ENCODE assay signal across 18 cellular contexts in genomic region chr1:12370241-12370980, GRCh38.
DNase-seq lines count a peak whose midpoint lies in the region; ATAC-seq, FAIRE-seq and TF ChIP-seq lines count a peak whose summit lies in the region.
"Had no signal": no experiment of that assay in that cellular context is flagged by ENCODE, and none has a peak within 500 bp of the region (broad histone marks: within the 10 kb centered on the region; RNA-seq: fewer than 3 reads in every experiment).

No MANE protein-coding gene starts in this region.

- DNase-seq in activated naive CD8-positive, alpha-beta T cell treated with anti-CD3 and anti-CD28 coated beads, Interleukin-2, amount 50 U/mL, for 24 hours = no peak
- DNase-seq in fibroblast of villous mesenchyme (ENCODE audit: low read depth) = peak; percentile 67
- DNase-seq in vagina (ENCODE audit: extremely low spot score in 2 of 2) = no peak
- DNase-seq in frontal cortex (ENCODE audit: low spot score in 2 of 2) = no peak
- no peak for DNase-seq in NCI-H2171 (lab: John Stamatoyannopoulos, UW)
- no peak for DNase-seq in dorsolateral prefrontal cortex
- DNase-seq: 8988T, GOT3, NCI-H1105, NCI-H1694, NCI-H226, NCI-H526, PC-3 had no signal

- no peaks in the 10 kb centered on the region for H3K4me1 ChIP-seq in vagina

- intact Hi-C loops in vagina (cut with DNase I) = no loop called here
- intact Hi-C loops in dorsolateral prefrontal cortex (cut with DNase I) = no loop called here

- H3K9me3 Mint-ChIP-seq in activated naive CD8-positive, alpha-beta T cell (ENCODE audit: low read depth) = no peaks in the 10 kb centered on the region
- no peaks in the 10 kb centered on the region for H3K9me3 Mint-ChIP-seq in activated naive CD8-positive, alpha-beta T cell treated with anti-CD3 and anti-CD28 coated beads, Interleukin-2, amount 50 U/mL, for 24 hours

- peaks cover 7% of the 10 kb centered on the region for H3K4me1 Mint-ChIP-seq in activated naive CD8-positive, alpha-beta T cell (ENCODE audit: low read depth)
- peaks cover 5% of the 10 kb centered on the region for H3K4me1 Mint-ChIP-seq in activated naive CD8-positive, alpha-beta T cell treated with anti-CD3 and anti-CD28 coated beads, Interleukin-2, amount 50 U/mL, for 24 hours

- no peak for TF ChIP-seq CTCF in VCaP (conservative IDR thresholded peaks at IDR 0.05)
- TF ChIP-seq CTCF in fibroblast of villous mesenchyme (IDR thresholded peaks at IDR 0.05; ENCODE audit: insufficient read depth, low read depth, low read length) = no peak
- no peak for TF ChIP-seq CTCF in vagina (IDR thresholded peaks at IDR 0.05)
- TF ChIP-seq CTCF in dorsolateral prefrontal cortex (IDR thresholded peaks at IDR 0.05 in 54 of 56, conservative IDR thresholded peaks at IDR 0.05 in 2 of 56; ENCODE audit: low read depth in 1 of 56, partially characterized antibody in 56 of 56) = no peak

- H3K27me3 ChIP-seq in vagina (no peaks in the 10 kb centered on the region), dorsolateral prefrontal cortex (no peaks in the 10 kb centered on the region)
- H3K27me3 ChIP-seq: BLaER1 treated with 17β-estradiol and CSF1 and Interleukin-3, amounts not matched to agents 10 nM and 100 nM had no signal

- no peak for TF ChIP-seq POLR2A in vagina (IDR thresholded peaks at IDR 0.05)

- H3K36me3 ChIP-seq in vagina = peaks cover 0 to 29% of the 10 kb centered on the region in 2 donors

- no peaks in the 10 kb centered on the region for H3K27me3 Mint-ChIP-seq in activated naive CD8-positive, alpha-beta T cell
- H3K27me3 Mint-ChIP-seq in activated naive CD8-positive, alpha-beta T cell treated with anti-CD3 and anti-CD28 coated beads, Interleukin-2, amount 50 U/mL, for 24 hours = no peaks in the 10 kb centered on the region

- H3K4me3 ChIP-seq in fibroblast of villous mesenchyme (ENCODE audit: low read depth, low read length) (peak overlapping the region; percentile 33), vagina (no peak overlapping the region), dorsolateral prefrontal cortex (no peak overlapping the region)
- H3K4me3 ChIP-seq: BLaER1 treated with 17β-estradiol and CSF1 and Interleukin-3, amounts not matched to agents 10 nM and 100 nM had no signal

- peak overlapping the region; percentile 2 for H3K27ac Mint-ChIP-seq in activated naive CD8-positive, alpha-beta T cell
- no peak overlapping the region for H3K27ac Mint-ChIP-seq in activated naive CD8-positive, alpha-beta T cell treated with anti-CD3 and anti-CD28 coated beads, Interleukin-2, amount 50 U/mL, for 24 hours

- H3K4me3 Mint-ChIP-seq in activated naive CD8-positive, alpha-beta T cell = no peak overlapping the region
- H3K4me3 Mint-ChIP-seq in activated naive CD8-positive, alpha-beta T cell treated with anti-CD3 and anti-CD28 coated beads, Interleukin-2, amount 50 U/mL, for 24 hours = no peak overlapping the region

- peak overlapping the region; percentile 80 for H3K27ac ChIP-seq in VCaP
- H3K27ac ChIP-seq in vagina = peak overlapping the region; percentile 24
- peak overlapping the region in 29 of 59 donors; percentile 1 to 67 (median 32) for H3K27ac ChIP-seq in dorsolateral prefrontal cortex
- H3K27ac ChIP-seq: BLaER1 treated with 17β-estradiol and CSF1 and Interleukin-3, amounts not matched to agents 10 nM and 100 nM; KMS-11; RWPE1 had no signal

- H3K9me3 ChIP-seq in vagina = no peaks in the 10 kb centered on the region
- H3K9me3 ChIP-seq: BLaER1 treated with 17β-estradiol and CSF1 and Interleukin-3, amounts not matched to agents 10 nM and 100 nM had no signal

- no peak for ATAC-seq in activated naive CD8-positive, alpha-beta T cell treated with anti-CD3 and anti-CD28 coated beads, Interleukin-2, amount 50 U/mL, for 24 hours
- ATAC-seq: PC-3 had no signal

- peaks cover 26% of the 10 kb centered on the region for H3K36me3 Mint-ChIP-seq in activated naive CD8-positive, alpha-beta T cell
- peaks cover 32% of the 10 kb centered on the region for H3K36me3 Mint-ChIP-seq in activated naive CD8-positive, alpha-beta T cell treated with anti-CD3 and anti-CD28 coated beads, Interleukin-2, amount 50 U/mL, for 24 hours (ENCODE audit: low read depth)

- FAIRE-seq in frontal cortex (lab: Jason Lieb, UNC) = no peak
